22 cellular contexts compared by ENCODE assay signal in genomic region chr2:146748046-146748445, GRCh38.
"Had no signal": no experiment of that assay in that cellular context is flagged by ENCODE, and none has a peak within 500 bp of the region (broad histone marks: within the 10 kb centered on the region; RNA-seq: fewer than 3 reads in every experiment).

No MANE protein-coding gene starts in this region.

- H3K4me3 ChIP-seq: MG63, SJSA1, SK-N-MC had no signal

- ATAC-seq: T-cell had no signal

- H3K4me1 ChIP-seq: SJSA1 had no signal

- DNase-seq: KBM-7, MG63, NCI-H1092, NCI-H1105 treated with DMSO at 0.1 percent for 48 hours, NCI-H1417 treated with DMSO at 0.1 percent for 48 hours, NCI-H146, NCI-H1694 treated with DMSO at 0.1 percent for 48 hours, NCI-H1930, NCI-H2081, NCI-H2107, NCI-H2227 treated with DMSO at 0.1 percent for 48 hours, NCI-H526, Right ventricle myocardium superior, RPMI8226, SIG-M5, SW 1271, T-cell had no signal

- H3K36me3 ChIP-seq: MG63, SJSA1 had no signal

- H3K27me3 ChIP-seq: MG63, SJSA1 had no signal

- H3K27ac ChIP-seq: HL-60, SJSA1, SK-N-MC had no signal

- FAIRE-seq: HTR-8/SVneo, RCC 7860 had no signal

- H3K9me3 ChIP-seq: MG63, SJSA1 had no signal
